ENCODE assay signal across 29 cellular contexts in the genomic region with DNA sequence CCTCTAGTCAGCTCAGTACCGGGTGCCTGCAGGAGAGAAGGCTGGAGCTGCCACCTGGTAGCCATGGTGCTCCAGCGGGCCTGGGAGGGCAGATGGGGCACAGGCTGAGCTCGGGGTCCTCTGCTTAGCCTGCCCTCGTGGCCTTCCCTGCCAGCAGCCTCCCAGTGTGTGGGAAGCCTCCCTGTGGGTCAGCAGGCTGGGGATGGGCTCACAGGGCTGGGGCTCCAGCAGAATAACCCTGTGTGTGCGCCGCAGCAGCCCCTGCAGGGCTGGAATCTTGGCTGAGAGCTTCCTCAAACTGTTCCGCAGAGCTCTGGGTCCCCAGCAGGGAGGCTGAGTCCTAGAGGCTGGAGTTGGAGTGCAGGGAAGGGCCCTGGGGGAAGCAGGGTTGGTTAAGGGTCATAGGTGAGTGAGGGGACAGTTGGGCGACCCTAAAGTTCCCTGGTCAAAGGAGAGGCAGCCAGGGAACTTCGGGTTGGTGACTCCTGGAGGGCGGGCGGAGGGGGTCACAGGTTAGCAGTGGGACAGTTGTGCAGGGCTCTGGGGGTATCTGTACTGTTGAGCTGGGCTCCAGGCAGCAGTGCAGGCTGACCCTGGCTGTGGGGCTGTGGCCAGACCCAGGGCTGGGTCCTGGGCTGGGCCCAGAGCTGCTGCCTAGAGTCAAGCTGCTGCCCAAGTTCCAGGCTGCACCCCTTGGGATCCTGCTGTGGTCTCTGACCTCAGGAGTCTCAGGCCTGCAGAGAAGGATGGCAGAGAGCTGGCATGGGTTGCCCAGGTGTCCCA. TPM values are rescaled to one million over a fixed set of nuclear protein-coding genes. Genes with fewer than 3 reads are reported as not detected.
"Had no signal": no experiment of that assay in that cellular context is flagged by ENCODE, and none has a peak within 500 bp of the region (broad histone marks: within the 10 kb centered on the region; RNA-seq: fewer than 3 reads in every experiment).

No MANE protein-coding gene starts in this region.

- H3K9me3 Mint-ChIP-seq: naive thymus-derived CD4-positive, alpha-beta T cell; nephron progenitor cell; stimulated activated naive B cell treated with anti-CD40 and anti-IgM and Interleukin-4, amounts not matched to agents 10 μg/mL and 1 μg/mL and 100 μg/mL, for 72 hours; stimulated activated naive CD8-positive, alpha-beta T cell treated with anti-CD3 and anti-CD28 coated beads, Interleukin-15, amount 100 ng/mL, for 72 hours had no signal

- ATAC-seq: esophagus mucosa; heart right ventricle; left lobe of liver; naive thymus-derived CD4-positive, alpha-beta T cell; stimulated activated naive B cell treated with anti-CD40 and anti-IgM and Interleukin-4, amounts not matched to agents 10 μg/mL and 1 μg/mL and 100 μg/mL, for 72 hours; stimulated activated naive CD8-positive, alpha-beta T cell treated with anti-CD3 and anti-CD28 coated beads, Interleukin-15, amount 100 ng/mL, for 72 hours had no signal

- H3K27me3 ChIP-seq: heart right ventricle, neutrophil, sigmoid colon, testis, tibial nerve had no signal

- H3K4me3 ChIP-seq: coronary artery, heart right ventricle, sigmoid colon, skin epidermis, testis, tibial nerve had no signal

- H3K4me1 Mint-ChIP-seq: naive thymus-derived CD4-positive, alpha-beta T cell; nephron progenitor cell; stimulated activated naive CD8-positive, alpha-beta T cell treated with anti-CD3 and anti-CD28 coated beads, Interleukin-15, amount 100 ng/mL, for 72 hours had no signal

- H3K9me3 ChIP-seq: heart right ventricle, neutrophil, sigmoid colon, testis, tibial nerve had no signal

- H3K36me3 Mint-ChIP-seq: naive thymus-derived CD4-positive, alpha-beta T cell; stimulated activated naive B cell treated with anti-CD40 and anti-IgM and Interleukin-4, amounts not matched to agents 10 μg/mL and 1 μg/mL and 100 μg/mL, for 72 hours had no signal

- H3K4me3 Mint-ChIP-seq: naive thymus-derived CD4-positive, alpha-beta T cell; nephron progenitor cell; stimulated activated naive B cell treated with anti-CD40 and anti-IgM and Interleukin-4, amounts not matched to agents 10 μg/mL and 1 μg/mL and 100 μg/mL, for 72 hours; stimulated activated naive CD8-positive, alpha-beta T cell treated with anti-CD3 and anti-CD28 coated beads, Interleukin-15, amount 100 ng/mL, for 72 hours had no signal

- H3K27ac Mint-ChIP-seq: naive thymus-derived CD4-positive, alpha-beta T cell; stimulated activated naive B cell treated with anti-CD40 and anti-IgM and Interleukin-4, amounts not matched to agents 10 μg/mL and 1 μg/mL and 100 μg/mL, for 72 hours had no signal

- H3K27ac ChIP-seq: coronary artery, heart right ventricle, neutrophil, sigmoid colon, skin epidermis, testis, tibial nerve had no signal

- DNase-seq: effector CD8-positive, alpha-beta T cell; heart right ventricle; islet precursor cell; mammary epithelial cell; naive thymus-derived CD4-positive, alpha-beta T cell; nephron progenitor cell; sigmoid colon; stimulated activated CD4-positive, alpha-beta T cell treated with anti-CD3 and anti-CD28 coated beads, Interleukin-2, amount 100 ng/mL, for 24 hours; stimulated activated CD4-positive, alpha-beta T cell treated with anti-CD3 and anti-CD28 coated beads, Interleukin-4, amount 100 ng/mL, for 4 hours; stimulated activated naive B cell treated with anti-CD40 and anti-IgM and Interleukin-4, amounts not matched to agents 10 μg/mL and 1 μg/mL and 100 μg/mL, for 72 hours; stimulated activated naive CD8-positive, alpha-beta T cell treated with anti-CD3 and anti-CD28 coated beads, Interleukin-15, amount 100 ng/mL, for 72 hours; testis had no signal

- FAIRE-seq: endometrium, frontal cortex had no signal

- H3K4me1 ChIP-seq: heart right ventricle, sigmoid colon, testis, tibial nerve had no signal

RNA-seq across cellular contexts. Expression of a gene that starts 23.3 kb away (rescaled TPM):
- total RNA-seq: dermis microvascular lymphatic vessel endothelial cell; esophagus mucosa; fibroblast of lung; frontal cortex; heart right ventricle; lower leg skin; mammary epithelial cell; mesenteric fat pad; mononuclear cell; naive thymus-derived CD4-positive, alpha-beta T cell; osteocyte; pulmonary artery endothelial cell; sigmoid colon; subcutaneous adipose tissue; tibial nerve; ureter had no signal
- polyA plus RNA-seq: fibroblast of lung; heart right ventricle; mammary epithelial cell; naive thymus-derived CD4-positive, alpha-beta T cell; sigmoid colon had no signal

RNA-seq across cellular contexts. Expression of a gene that starts 32.6 kb away (rescaled TPM):
- total RNA-seq: mammary epithelial cell, mononuclear cell had no signal
- polyA plus RNA-seq: mammary epithelial cell; naive thymus-derived CD4-positive, alpha-beta T cell had no signal
